1 cellular context compared by ENCODE assay signal in the genomic region with DNA sequence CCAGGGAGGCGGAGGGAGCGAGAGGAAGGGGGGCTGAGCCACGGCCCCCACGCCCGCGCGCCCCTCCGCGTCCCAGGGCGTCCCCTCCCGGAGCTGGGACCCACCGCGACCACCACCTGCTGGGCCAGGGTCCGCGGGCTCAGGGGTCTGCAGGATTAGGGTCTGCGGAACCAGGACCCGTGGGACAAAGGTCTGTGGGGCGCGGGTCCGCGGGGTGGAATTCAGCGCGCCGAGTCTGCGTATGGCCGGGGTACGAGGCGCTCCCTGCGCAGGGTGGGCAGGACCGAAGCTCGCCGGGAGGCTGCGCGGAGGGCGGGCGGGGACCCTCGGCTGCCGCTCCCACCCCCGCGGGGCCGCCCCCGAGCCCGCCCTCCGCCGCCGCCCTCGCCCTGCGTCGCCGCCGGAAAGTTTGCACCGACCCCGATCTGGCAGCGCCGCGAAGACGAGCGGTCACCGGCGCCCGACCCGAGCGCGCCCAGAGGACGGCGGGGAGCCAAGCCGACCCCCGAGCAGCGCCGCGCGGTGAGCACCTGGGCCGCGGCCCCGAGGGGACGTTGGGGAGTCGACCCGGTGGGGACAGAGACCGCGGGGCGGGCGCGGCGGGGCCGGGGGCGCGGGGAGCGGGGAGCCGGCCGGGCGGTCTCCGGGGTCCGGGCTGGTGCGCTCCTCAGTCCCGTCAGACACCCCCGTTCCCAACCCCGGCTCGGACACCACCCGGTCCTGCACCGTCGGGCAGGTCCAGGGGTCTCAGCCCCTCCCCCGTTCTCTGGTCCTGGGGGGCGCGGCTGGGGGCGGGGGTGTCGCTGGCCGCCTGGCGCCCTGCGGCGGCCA.
TF ChIP-seq lines count a peak whose summit lies in the region.

A gene (plus strand): TSS at position 423 of the 831 bp plus-strand sequence. CDS start 4,869 bp downstream, outside the sequence.

TF ChIP-seq in SK-N-SH treated with all-trans-retinoic acid at 6 μM for 48 hours, 23 proteins besides CTCF, POLR2A, EP300 and RAD21 (continued from another document):
- TF ChIP-seq, protein P1, sequence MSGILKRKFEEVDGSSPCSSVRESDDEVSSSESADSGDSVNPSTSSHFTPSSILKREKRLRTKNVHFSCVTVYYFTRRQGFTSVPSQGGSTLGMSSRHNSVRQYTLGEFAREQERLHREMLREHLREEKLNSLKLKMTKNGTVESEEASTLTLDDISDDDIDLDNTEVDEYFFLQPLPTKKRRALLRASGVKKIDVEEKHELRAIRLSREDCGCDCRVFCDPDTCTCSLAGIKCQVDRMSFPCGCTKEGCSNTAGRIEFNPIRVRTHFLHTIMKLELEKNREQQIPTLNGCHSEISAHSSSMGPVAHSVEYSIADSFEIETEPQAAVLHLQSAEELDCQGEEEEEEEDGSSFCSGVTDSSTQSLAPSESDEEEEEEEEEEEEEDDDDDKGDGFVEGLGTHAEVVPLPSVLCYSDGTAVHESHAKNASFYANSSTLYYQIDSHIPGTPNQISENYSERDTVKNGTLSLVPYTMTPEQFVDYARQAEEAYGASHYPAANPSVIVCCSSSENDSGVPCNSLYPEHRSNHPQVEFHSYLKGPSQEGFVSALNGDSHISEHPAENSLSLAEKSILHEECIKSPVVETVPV (CRISPR knock-in tag; IDR thresholded peaks at IDR 0.05), result no peak
- TF ChIP-seq TOX (CRISPR knock-in tag; IDR thresholded peaks at IDR 0.05; ENCODE audit: borderline replicate concordance) (no peak), ZC3H10 (CRISPR knock-in tag; IDR thresholded peaks at IDR 0.05) (no peak), ARNTL (CRISPR knock-in tag; IDR thresholded peaks at IDR 0.05; ENCODE audit: borderline replicate concordance, low read depth) (no peak), ZNF8 (CRISPR knock-in tag; IDR thresholded peaks at IDR 0.05) (no peak), SNAI2 (CRISPR knock-in tag; IDR thresholded peaks at IDR 0.05) (no peak), GLIS3 (CRISPR knock-in tag; IDR thresholded peaks at IDR 0.05) (no peak)
- TF ChIP-seq, protein P2, sequence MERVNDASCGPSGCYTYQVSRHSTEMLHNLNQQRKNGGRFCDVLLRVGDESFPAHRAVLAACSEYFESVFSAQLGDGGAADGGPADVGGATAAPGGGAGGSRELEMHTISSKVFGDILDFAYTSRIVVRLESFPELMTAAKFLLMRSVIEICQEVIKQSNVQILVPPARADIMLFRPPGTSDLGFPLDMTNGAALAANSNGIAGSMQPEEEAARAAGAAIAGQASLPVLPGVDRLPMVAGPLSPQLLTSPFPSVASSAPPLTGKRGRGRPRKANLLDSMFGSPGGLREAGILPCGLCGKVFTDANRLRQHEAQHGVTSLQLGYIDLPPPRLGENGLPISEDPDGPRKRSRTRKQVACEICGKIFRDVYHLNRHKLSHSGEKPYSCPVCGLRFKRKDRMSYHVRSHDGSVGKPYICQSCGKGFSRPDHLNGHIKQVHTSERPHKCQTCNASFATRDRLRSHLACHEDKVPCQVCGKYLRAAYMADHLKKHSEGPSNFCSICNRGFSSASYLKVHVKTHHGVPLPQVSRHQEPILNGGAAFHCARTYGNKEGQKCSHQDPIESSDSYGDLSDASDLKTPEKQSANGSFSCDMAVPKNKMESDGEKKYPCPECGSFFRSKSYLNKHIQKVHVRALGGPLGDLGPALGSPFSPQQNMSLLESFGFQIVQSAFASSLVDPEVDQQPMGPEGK (CRISPR knock-in tag; IDR thresholded peaks at IDR 0.05; ENCODE audit: borderline replicate concordance), result no peak
